In genomic region chr7:100865372-100865911, GRCh38 we compare ENCODE assay signal across 9 cellular contexts. TPM values are rescaled to one million over a fixed set of nuclear protein-coding genes. Genes with fewer than 3 reads are reported as not detected.
DNase-seq lines count a peak whose midpoint lies in the region; ATAC-seq and TF ChIP-seq lines count a peak whose summit lies in the region.
"Had no signal": no experiment of that assay in that cellular context is flagged by ENCODE, and none has a peak within 500 bp of the region (broad histone marks: within the 10 kb centered on the region; RNA-seq: fewer than 3 reads in every experiment).

No MANE protein-coding gene starts in this region.

- peaks cover 9% of the 10 kb centered on the region for H3K36me3 ChIP-seq in MG63
- no peaks in the 10 kb centered on the region for H3K36me3 ChIP-seq in ovary

- H3K4me1 Mint-ChIP-seq in CD4-positive, alpha-beta T cell (ENCODE audit: low read depth): peaks cover 9% of the 10 kb centered on the region

- H3K27ac Mint-ChIP-seq in CD4-positive, alpha-beta T cell: peak overlapping the region; percentile 81

- H3K4me1 ChIP-seq in ovary (ENCODE audit: insufficient read depth): peaks cover 10% of the 10 kb centered on the region

- no peaks in the 10 kb centered on the region for H3K9me3 ChIP-seq in CD4-positive, alpha-beta T cell (ENCODE audit: control insufficient read depth, low read length)
- H3K9me3 ChIP-seq in MG63 (no peaks in the 10 kb centered on the region), ovary (no peaks in the 10 kb centered on the region)

- POLR2A ChIA-PET in CD4-positive, alpha-beta T cell (lab: Charles Lee): interaction anchor here (0.6 kb wide), 1 partner anchor 9 kb away, joined by 3 read pairs; the partner anchor contains the start of gene SRRT

- 84 to 89% (median 86%) methylated on average over 17 of the region's 17 CpGs for WGBS in ovary, 3 donors

- CTCF ChIA-PET in CD4-positive, alpha-beta T cell (lab: Charles Lee): no interaction called here

- DNase-seq in CD4-positive, alpha-beta T cell: no peak
- DNase-seq in MG63: peak; percentile 23
- peak in 1 of 10 donors; percentile 64 for DNase-seq in dorsolateral prefrontal cortex
- DNase-seq in ovary: no peak
- DNase-seq in SHP77 (lab: John Stamatoyannopoulos, UW): no peak
- no peak for DNase-seq in T-helper 9 cell

- H3K9me3 Mint-ChIP-seq in CD4-positive, alpha-beta T cell: no peaks in the 10 kb centered on the region

- intact Hi-C loops in CD4-positive, alpha-beta T cell (cut with DNase I, micrococcal nuclease): no loop called here
- intact Hi-C loops in dorsolateral prefrontal cortex (cut with DNase I) (loop anchor here in 1 of 2 donors (2.0 kb wide), 1 partner anchor 353 kb away; the partner anchor contains the start of gene ZNHIT1), ovary (cut with DNase I) (loop anchor here in 3 of 4 donors (10.0 kb wide), 2 partner anchors 161 to 391 kb away; partner anchors contain the start of genes TSC22D4 (in 2 of the 3) and POP7 (in 1 of the 3))

- no peak for TF ChIP-seq CTCF in CD4-positive, alpha-beta T cell (IDR thresholded peaks at IDR 0.05)
- TF ChIP-seq CTCF in dorsolateral prefrontal cortex (IDR thresholded peaks at IDR 0.05 in 54 of 56, conservative IDR thresholded peaks at IDR 0.05 in 2 of 56; ENCODE audit: low read depth in 1 of 56, partially characterized antibody in 56 of 56) (no peak), ovary (IDR thresholded peaks at IDR 0.05) (no peak)

- peak overlapping the region; percentile 42 for H3K4me3 Mint-ChIP-seq in CD4-positive, alpha-beta T cell

- H3K27me3 ChIP-seq in CD4-positive, alpha-beta T cell (ENCODE audit: control insufficient read depth, insufficient read depth, low read length): no peaks in the 10 kb centered on the region
- no peaks in the 10 kb centered on the region for H3K27me3 ChIP-seq in MG63
- no peaks in the 10 kb centered on the region for H3K27me3 ChIP-seq in dorsolateral prefrontal cortex
- no peaks in the 10 kb centered on the region for H3K27me3 ChIP-seq in ovary

- no peak overlapping the region for H3K4me3 ChIP-seq in MG63
- peak overlapping the region in 34 of 59 donors; percentile 1 to 83 (median 71) for H3K4me3 ChIP-seq in dorsolateral prefrontal cortex
- no peak overlapping the region for H3K4me3 ChIP-seq in ovary
- H3K4me3 ChIP-seq: GM12878 had no signal

- TF ChIP-seq POLR2A in ovary (IDR thresholded peaks at IDR 0.05): no peak

- no peak for ATAC-seq in CD4-positive, alpha-beta T cell (ENCODE audit: poor library complexity)
- ATAC-seq in HG02885 (IDR thresholded peaks at IDR 0.05; ENCODE audit: poor library complexity, unreplicated experiment): no peak
- ATAC-seq in HG03045 (IDR thresholded peaks at IDR 0.05; ENCODE audit: unreplicated experiment): no peak
- ATAC-seq: GM12878 had no signal

- no peaks in the 10 kb centered on the region for H3K27me3 Mint-ChIP-seq in CD4-positive, alpha-beta T cell

- TF ChIP-seq EP300 in ovary (IDR thresholded peaks at IDR 0.05): no peak

- H3K27ac ChIP-seq in CD4-positive, alpha-beta T cell (ENCODE audit: low read depth, low read length): no peak overlapping the region
- H3K27ac ChIP-seq in dorsolateral prefrontal cortex (peak overlapping the region; percentile 84 to 99 (median 97)), ovary (peak overlapping the region; percentile 88 to 96)

- peaks cover 34% of the 10 kb centered on the region for H3K36me3 Mint-ChIP-seq in CD4-positive, alpha-beta T cell (ENCODE audit: low read depth)

RNA-seq across cellular contexts. Expression of gene TRIP6, which starts 1.7 kb away (rescaled TPM):
- total RNA-seq in CD4-positive, alpha-beta T cell: 1 to 10 TPM; 4.3 to 6.1 TPM
- total RNA-seq in MG63 (2014; rRNA removed; shearing (Covaris generic); ENCODE audit: low replicate concordance): 147 and 173 TPM in 2 replicates
- total RNA-seq in dorsolateral prefrontal cortex: 10 to 100 TPM; 12.5 to 46.7 (median 23.4) TPM
- 10 to 100 TPM; 42.9 to 98.8 (median 82.0) TPM for total RNA-seq in ovary
- 10 to 100 TPM; 17.3 to 72.5 TPM for polyA plus RNA-seq in ovary

RNA-seq across cellular contexts. Expression of gene SRRT, which starts 9.5 kb away (rescaled TPM):
- 100 to 1,000 TPM; 355 to 382 TPM for total RNA-seq in CD4-positive, alpha-beta T cell
- 60.3 and 102 TPM in 2 replicates for total RNA-seq in MG63 (2014; rRNA removed; shearing (Covaris generic); ENCODE audit: low replicate concordance)
- total RNA-seq in dorsolateral prefrontal cortex (100 to 1,000 TPM in 56 of 120 experiments, 10 to 100 TPM in 64; 60.4 to 142 (median 97.9) TPM), ovary (100 to 1,000 TPM in 5 of 7 donors, 10 to 100 TPM in 2; 74.2 to 191 (median 149) TPM)
- polyA plus RNA-seq in ovary: 100 to 1,000 TPM in 1 of 2 donors, 10 to 100 TPM in 1; 45.8 to 111 TPM

RNA-seq across cellular contexts. Expression of gene SLC12A9, which starts 12.9 kb away (rescaled TPM):
- 10 to 100 TPM; 26.3 to 28.2 TPM for total RNA-seq in CD4-positive, alpha-beta T cell
- total RNA-seq in MG63 (2014; rRNA removed; shearing (Covaris generic); ENCODE audit: low replicate concordance): 12.0 and 13.6 TPM in 2 replicates
- total RNA-seq in dorsolateral prefrontal cortex: 10 to 100 TPM; 15.8 to 54.2 (median 30.1) TPM
- 10 to 100 TPM; 10.1 to 31.8 (median 26.9) TPM for total RNA-seq in ovary
- polyA plus RNA-seq in ovary: 10 to 100 TPM in 1 of 2 donors, 1 to 10 TPM in 1; 4.7 to 20.9 TPM

RNA-seq across cellular contexts. Expression of gene UFSP1, which starts 24.1 kb away (rescaled TPM):
- 1 to 10 TPM; 1.1 to 1.5 TPM for total RNA-seq in CD4-positive, alpha-beta T cell
- 5.4 and 6.8 TPM in 2 replicates for total RNA-seq in MG63 (2014; rRNA removed; shearing (Covaris generic); ENCODE audit: low replicate concordance)
- 1 to 10 TPM in 118 of 120 experiments, under 1 TPM in 2; 0.51 to 5.4 (median 2.7) TPM for total RNA-seq in dorsolateral prefrontal cortex
- total RNA-seq in ovary: 1 to 10 TPM; 2.9 to 7.9 (median 4.7) TPM
- polyA plus RNA-seq in ovary: 1 to 10 TPM in 1 of 2 donors, under 1 TPM in 1; 0.38 to 1.8 TPM

RNA-seq across cellular contexts. Expression of gene ACHE, which starts 30.2 kb away (rescaled TPM):
- total RNA-seq in CD4-positive, alpha-beta T cell: under 1 TPM; 0.14 to 0.22 TPM
- total RNA-seq in MG63 (2014; rRNA removed; shearing (Covaris generic); ENCODE audit: low replicate concordance): not detected in 2 replicates
- total RNA-seq in dorsolateral prefrontal cortex (10 to 100 TPM; 14.4 to 57.3 (median 37.8) TPM), ovary (10 to 100 TPM in 2 of 7 donors, 1 to 10 TPM in 4, under 1 TPM in 1; 0.48 to 15.3 (median 4.9) TPM)
- 1 to 10 TPM in 1 of 2 donors, under 1 TPM in 1; 0.37 to 1.8 TPM for polyA plus RNA-seq in ovary

Comparison
In these comparisons a context has a peak if more than half of its experiments do, and no peak if none do; other contexts are left out.
1. H3K4me3 ChIP-seq: peak in dorsolateral prefrontal cortex (34 of 59); none in MG63 (single experiment) and ovary (single experiment).
2. intact Hi-C loops: an anchor here in ovary (10.0 kb wide); none called in CD4-positive, alpha-beta T cell.